In the genomic region with DNA sequence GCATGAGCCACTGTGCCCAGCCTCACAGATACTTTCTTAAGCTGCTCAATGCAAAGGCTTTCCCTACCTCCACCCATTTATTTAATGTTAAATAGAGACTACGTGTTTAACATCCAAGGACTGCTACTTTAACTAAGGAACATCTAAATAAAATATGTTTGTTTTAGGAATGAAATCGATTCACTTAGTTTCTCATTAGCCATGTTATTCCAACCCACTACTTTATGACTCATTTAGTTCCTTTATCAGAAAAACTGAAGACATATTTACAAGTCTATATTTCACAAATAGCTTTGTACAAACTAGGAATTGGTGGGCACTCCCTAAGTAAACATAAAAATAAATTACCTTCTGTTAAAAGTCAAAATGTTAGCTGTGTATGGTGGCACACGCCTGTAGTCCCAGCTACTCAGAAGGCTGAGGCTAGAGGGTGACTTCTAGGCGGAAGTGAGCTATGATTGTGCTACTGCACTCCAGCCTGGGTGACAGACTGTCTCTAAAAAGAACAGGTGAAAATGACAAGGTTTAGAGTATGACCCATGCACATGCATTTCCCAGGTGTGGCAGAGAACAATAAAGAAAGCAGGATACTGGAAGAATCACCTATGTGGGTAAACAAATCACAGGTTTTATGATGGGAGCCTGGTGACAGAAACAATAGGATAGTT, we compare ENCODE assay signal across 1 cellular context.
A peak's percentile ranks its signal among the peaks of the same experiment; 100 is the strongest.
TF ChIP-seq lines count a peak whose summit lies in the region.

No MANE protein-coding gene starts in this region.

TF ChIP-seq in HepG2, 621 proteins besides CTCF, POLR2A, EP300 and RAD21 (continued from another document and continues in another):
- TF ChIP-seq, protein P1, sequence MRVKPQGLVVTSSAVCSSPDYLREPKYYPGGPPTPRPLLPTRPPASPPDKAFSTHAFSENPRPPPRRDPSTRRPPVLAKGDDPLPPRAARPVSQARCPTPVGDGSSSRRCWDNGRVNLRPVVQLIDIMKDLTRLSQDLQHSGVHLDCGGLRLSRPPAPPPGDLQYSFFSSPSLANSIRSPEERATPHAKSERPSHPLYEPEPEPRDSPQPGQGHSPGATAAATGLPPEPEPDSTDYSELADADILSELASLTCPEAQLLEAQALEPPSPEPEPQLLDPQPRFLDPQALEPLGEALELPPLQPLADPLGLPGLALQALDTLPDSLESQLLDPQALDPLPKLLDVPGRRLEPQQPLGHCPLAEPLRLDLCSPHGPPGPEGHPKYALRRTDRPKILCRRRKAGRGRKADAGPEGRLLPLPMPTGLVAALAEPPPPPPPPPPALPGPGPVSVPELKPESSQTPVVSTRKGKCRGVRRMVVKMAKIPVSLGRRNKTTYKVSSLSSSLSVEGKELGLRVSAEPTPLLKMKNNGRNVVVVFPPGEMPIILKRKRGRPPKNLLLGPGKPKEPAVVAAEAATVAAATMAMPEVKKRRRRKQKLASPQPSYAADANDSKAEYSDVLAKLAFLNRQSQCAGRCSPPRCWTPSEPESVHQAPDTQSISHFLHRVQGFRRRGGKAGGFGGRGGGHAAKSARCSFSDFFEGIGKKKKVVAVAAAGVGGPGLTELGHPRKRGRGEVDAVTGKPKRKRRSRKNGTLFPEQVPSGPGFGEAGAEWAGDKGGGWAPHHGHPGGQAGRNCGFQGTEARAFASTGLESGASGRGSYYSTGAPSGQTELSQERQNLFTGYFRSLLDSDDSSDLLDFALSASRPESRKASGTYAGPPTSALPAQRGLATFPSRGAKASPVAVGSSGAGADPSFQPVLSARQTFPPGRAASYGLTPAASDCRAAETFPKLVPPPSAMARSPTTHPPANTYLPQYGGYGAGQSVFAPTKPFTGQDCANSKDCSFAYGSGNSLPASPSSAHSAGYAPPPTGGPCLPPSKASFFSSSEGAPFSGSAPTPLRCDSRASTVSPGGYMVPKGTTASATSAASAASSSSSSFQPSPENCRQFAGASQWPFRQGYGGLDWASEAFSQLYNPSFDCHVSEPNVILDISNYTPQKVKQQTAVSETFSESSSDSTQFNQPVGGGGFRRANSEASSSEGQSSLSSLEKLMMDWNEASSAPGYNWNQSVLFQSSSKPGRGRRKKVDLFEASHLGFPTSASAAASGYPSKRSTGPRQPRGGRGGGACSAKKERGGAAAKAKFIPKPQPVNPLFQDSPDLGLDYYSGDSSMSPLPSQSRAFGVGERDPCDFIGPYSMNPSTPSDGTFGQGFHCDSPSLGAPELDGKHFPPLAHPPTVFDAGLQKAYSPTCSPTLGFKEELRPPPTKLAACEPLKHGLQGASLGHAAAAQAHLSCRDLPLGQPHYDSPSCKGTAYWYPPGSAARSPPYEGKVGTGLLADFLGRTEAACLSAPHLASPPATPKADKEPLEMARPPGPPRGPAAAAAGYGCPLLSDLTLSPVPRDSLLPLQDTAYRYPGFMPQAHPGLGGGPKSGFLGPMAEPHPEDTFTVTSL (CRISPR knock-in tag; IDR thresholded peaks at IDR 0.05; ENCODE audit: borderline replicate concordance) = peak; percentile 79; the same call in 1 of the 2 replicates
- TF ChIP-seq ZNF333 (CRISPR knock-in tag; IDR thresholded peaks at IDR 0.05; ENCODE audit: borderline replicate concordance) = no peak
- TF ChIP-seq ARNTL (CRISPR knock-in tag; IDR thresholded peaks at IDR 0.05) = no peak
- TF ChIP-seq MLLT10 (CRISPR knock-in tag; IDR thresholded peaks at IDR 0.05) = no peak
- TF ChIP-seq, protein P2, sequence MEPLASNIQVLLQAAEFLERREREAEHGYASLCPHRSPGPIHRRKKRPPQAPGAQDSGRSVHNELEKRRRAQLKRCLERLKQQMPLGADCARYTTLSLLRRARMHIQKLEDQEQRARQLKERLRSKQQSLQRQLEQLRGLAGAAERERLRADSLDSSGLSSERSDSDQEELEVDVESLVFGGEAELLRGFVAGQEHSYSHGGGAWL (CRISPR knock-in tag; IDR thresholded peaks at IDR 0.05) = no peak
- no peak for TF ChIP-seq NKX3-1 (CRISPR knock-in tag; IDR thresholded peaks at IDR 0.05)
- no peak for TF ChIP-seq ZBTB7B (CRISPR knock-in tag; IDR thresholded peaks at IDR 0.05)
- no peak for TF ChIP-seq ZKSCAN8 (CRISPR knock-in tag; IDR thresholded peaks at IDR 0.05; ENCODE audit: borderline replicate concordance)
- TF ChIP-seq NFE2 (CRISPR knock-in tag; IDR thresholded peaks at IDR 0.05) = no peak
- TF ChIP-seq, protein P3, sequence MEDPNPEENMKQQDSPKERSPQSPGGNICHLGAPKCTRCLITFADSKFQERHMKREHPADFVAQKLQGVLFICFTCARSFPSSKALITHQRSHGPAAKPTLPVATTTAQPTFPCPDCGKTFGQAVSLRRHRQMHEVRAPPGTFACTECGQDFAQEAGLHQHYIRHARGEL (CRISPR knock-in tag; IDR thresholded peaks at IDR 0.05) = no peak
- no peak for TF ChIP-seq MAFK (conservative IDR thresholded peaks at IDR 0.05 in 1 of 2, IDR thresholded peaks at IDR 0.05 in 1 of 2; ENCODE audit: low read length in 2 of 2)
- TF ChIP-seq, protein P4, sequence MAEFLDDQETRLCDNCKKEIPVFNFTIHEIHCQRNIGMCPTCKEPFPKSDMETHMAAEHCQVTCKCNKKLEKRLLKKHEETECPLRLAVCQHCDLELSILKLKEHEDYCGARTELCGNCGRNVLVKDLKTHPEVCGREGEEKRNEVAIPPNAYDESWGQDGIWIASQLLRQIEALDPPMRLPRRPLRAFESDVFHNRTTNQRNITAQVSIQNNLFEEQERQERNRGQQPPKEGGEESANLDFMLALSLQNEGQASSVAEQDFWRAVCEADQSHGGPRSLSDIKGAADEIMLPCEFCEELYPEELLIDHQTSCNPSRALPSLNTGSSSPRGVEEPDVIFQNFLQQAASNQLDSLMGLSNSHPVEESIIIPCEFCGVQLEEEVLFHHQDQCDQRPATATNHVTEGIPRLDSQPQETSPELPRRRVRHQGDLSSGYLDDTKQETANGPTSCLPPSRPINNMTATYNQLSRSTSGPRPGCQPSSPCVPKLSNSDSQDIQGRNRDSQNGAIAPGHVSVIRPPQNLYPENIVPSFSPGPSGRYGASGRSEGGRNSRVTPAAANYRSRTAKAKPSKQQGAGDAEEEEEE (CRISPR knock-in tag; IDR thresholded peaks at IDR 0.05; ENCODE audit: borderline replicate concordance) = no peak
- no peak for TF ChIP-seq KDM1A (CRISPR knock-in tag; IDR thresholded peaks at IDR 0.05)
- TF ChIP-seq SRSF9 (IDR thresholded peaks at IDR 0.05; ENCODE audit: borderline replicate concordance, insufficient read depth, low read depth, low read length, poor library complexity, severe bottlenecking) = no peak
- TF ChIP-seq ZNF484 (CRISPR knock-in tag; IDR thresholded peaks at IDR 0.05; ENCODE audit: borderline replicate concordance, low read depth) = no peak
- TF ChIP-seq, protein P5, sequence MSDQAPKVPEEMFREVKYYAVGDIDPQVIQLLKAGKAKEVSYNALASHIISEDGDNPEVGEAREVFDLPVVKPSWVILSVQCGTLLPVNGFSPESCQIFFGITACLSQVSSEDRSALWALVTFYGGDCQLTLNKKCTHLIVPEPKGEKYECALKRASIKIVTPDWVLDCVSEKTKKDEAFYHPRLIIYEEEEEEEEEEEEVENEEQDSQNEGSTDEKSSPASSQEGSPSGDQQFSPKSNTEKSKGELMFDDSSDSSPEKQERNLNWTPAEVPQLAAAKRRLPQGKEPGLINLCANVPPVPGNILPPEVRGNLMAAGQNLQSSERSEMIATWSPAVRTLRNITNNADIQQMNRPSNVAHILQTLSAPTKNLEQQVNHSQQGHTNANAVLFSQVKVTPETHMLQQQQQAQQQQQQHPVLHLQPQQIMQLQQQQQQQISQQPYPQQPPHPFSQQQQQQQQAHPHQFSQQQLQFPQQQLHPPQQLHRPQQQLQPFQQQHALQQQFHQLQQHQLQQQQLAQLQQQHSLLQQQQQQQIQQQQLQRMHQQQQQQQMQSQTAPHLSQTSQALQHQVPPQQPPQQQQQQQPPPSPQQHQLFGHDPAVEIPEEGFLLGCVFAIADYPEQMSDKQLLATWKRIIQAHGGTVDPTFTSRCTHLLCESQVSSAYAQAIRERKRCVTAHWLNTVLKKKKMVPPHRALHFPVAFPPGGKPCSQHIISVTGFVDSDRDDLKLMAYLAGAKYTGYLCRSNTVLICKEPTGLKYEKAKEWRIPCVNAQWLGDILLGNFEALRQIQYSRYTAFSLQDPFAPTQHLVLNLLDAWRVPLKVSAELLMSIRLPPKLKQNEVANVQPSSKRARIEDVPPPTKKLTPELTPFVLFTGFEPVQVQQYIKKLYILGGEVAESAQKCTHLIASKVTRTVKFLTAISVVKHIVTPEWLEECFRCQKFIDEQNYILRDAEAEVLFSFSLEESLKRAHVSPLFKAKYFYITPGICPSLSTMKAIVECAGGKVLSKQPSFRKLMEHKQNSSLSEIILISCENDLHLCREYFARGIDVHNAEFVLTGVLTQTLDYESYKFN (CRISPR knock-in tag; conservative IDR thresholded peaks at IDR 0.05) = peak; percentile 55; the same call in 1 of the 2 replicates
- no peak for TF ChIP-seq NFKBIZ (CRISPR knock-in tag; IDR thresholded peaks at IDR 0.05)
- TF ChIP-seq HIVEP1 (CRISPR knock-in tag; IDR thresholded peaks at IDR 0.05) = no peak
- no peak for TF ChIP-seq ASH2L (IDR thresholded peaks at IDR 0.05; ENCODE audit: insufficient read length, low read depth, low read length)
- no peak for TF ChIP-seq ZNF788 (CRISPR knock-in tag; IDR thresholded peaks at IDR 0.05; ENCODE audit: borderline replicate concordance)
- TF ChIP-seq ZFAT (CRISPR knock-in tag; conservative IDR thresholded peaks at IDR 0.05) = no peak
- no peak for TF ChIP-seq MYNN (CRISPR knock-in tag; IDR thresholded peaks at IDR 0.05; ENCODE audit: low read depth)
- TF ChIP-seq ZKSCAN1 (IDR thresholded peaks at IDR 0.05; ENCODE audit: low read length) = no peak
- TF ChIP-seq TCF7 (IDR thresholded peaks at IDR 0.05; ENCODE audit: low read depth) = 0 out of 2 replicates have a peak, but pooled peaks have one; percentile 35
- TF ChIP-seq ZNF549 (CRISPR knock-in tag; IDR thresholded peaks at IDR 0.05) = no peak
- TF ChIP-seq MTF1 (CRISPR knock-in tag; IDR thresholded peaks at IDR 0.05) = no peak
- no peak for TF ChIP-seq ZNF234 (CRISPR knock-in tag; conservative IDR thresholded peaks at IDR 0.05)
- TF ChIP-seq ZNF382 (CRISPR knock-in tag; IDR thresholded peaks at IDR 0.05; ENCODE audit: borderline replicate concordance) = no peak
- no peak for TF ChIP-seq SAFB2 (CRISPR knock-in tag; IDR thresholded peaks at IDR 0.05; ENCODE audit: borderline replicate concordance, low read depth)
- TF ChIP-seq ZMYM2 (CRISPR knock-in tag; IDR thresholded peaks at IDR 0.05) = no peak
- TF ChIP-seq RBM39 (IDR thresholded peaks at IDR 0.05; ENCODE audit: low read depth, low read length, poor library complexity, severe bottlenecking) = no peak
- TF ChIP-seq MIXL1 (CRISPR knock-in tag; IDR thresholded peaks at IDR 0.05) = peak; percentile 59; the same call in 1 of the 2 replicates
- TF ChIP-seq, protein P6, sequence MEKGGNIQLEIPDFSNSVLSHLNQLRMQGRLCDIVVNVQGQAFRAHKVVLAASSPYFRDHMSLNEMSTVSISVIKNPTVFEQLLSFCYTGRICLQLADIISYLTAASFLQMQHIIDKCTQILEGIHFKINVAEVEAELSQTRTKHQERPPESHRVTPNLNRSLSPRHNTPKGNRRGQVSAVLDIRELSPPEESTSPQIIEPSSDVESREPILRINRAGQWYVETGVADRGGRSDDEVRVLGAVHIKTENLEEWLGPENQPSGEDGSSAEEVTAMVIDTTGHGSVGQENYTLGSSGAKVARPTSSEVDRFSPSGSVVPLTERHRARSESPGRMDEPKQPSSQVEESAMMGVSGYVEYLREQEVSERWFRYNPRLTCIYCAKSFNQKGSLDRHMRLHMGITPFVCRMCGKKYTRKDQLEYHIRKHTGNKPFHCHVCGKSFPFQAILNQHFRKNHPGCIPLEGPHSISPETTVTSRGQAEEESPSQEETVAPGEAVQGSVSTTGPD (CRISPR knock-in tag; IDR thresholded peaks at IDR 0.05) = no peak
- TF ChIP-seq GABPA (IDR thresholded peaks at IDR 0.05; ENCODE audit: low read depth, low read length) = no peak
- TF ChIP-seq GABPA (CRISPR knock-in tag; IDR thresholded peaks at IDR 0.05; ENCODE audit: low read depth) = peak; percentile 14; the same call in 1 of the 2 replicates
- TF ChIP-seq, protein P7, sequence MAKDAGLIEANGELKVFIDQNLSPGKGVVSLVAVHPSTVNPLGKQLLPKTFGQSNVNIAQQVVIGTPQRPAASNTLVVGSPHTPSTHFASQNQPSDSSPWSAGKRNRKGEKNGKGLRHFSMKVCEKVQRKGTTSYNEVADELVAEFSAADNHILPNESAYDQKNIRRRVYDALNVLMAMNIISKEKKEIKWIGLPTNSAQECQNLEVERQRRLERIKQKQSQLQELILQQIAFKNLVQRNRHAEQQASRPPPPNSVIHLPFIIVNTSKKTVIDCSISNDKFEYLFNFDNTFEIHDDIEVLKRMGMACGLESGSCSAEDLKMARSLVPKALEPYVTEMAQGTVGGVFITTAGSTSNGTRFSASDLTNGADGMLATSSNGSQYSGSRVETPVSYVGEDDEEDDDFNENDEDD (CRISPR knock-in tag; IDR thresholded peaks at IDR 0.05; ENCODE audit: borderline replicate concordance) = no peak
- no peak for TF ChIP-seq DMAP1 (CRISPR knock-in tag; IDR thresholded peaks at IDR 0.05)
- TF ChIP-seq TP53 (CRISPR knock-in tag; conservative IDR thresholded peaks at IDR 0.05) = no peak
- TF ChIP-seq, protein P8, sequence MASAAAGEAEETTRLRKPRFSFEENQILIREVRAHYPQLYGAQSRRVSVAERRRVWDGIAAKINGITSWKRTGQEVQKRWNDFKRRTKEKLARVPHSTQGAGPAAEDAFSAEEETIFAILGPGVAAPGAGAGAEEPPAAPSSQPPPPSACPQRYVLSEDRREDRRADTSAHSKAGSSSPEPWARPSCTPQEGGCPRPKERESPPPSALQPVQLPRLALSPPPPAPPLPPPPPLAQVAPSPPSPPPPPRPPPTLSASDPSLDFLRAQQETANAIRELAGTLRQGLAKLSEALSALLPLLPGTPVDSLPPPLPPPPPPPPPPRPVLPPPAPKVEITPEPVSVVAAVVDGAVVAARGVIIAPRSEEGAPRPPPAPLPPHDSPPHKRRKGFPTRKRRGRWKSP (CRISPR knock-in tag; IDR thresholded peaks at IDR 0.05) = no peak
- TF ChIP-seq, protein P9, sequence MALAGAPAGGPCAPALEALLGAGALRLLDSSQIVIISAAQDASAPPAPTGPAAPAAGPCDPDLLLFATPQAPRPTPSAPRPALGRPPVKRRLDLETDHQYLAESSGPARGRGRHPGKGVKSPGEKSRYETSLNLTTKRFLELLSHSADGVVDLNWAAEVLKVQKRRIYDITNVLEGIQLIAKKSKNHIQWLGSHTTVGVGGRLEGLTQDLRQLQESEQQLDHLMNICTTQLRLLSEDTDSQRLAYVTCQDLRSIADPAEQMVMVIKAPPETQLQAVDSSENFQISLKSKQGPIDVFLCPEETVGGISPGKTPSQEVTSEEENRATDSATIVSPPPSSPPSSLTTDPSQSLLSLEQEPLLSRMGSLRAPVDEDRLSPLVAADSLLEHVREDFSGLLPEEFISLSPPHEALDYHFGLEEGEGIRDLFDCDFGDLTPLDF (CRISPR knock-in tag; IDR thresholded peaks at IDR 0.05) = no peak
- no peak for TF ChIP-seq RELA (CRISPR knock-in tag; IDR thresholded peaks at IDR 0.05)
- TF ChIP-seq, protein P10, sequence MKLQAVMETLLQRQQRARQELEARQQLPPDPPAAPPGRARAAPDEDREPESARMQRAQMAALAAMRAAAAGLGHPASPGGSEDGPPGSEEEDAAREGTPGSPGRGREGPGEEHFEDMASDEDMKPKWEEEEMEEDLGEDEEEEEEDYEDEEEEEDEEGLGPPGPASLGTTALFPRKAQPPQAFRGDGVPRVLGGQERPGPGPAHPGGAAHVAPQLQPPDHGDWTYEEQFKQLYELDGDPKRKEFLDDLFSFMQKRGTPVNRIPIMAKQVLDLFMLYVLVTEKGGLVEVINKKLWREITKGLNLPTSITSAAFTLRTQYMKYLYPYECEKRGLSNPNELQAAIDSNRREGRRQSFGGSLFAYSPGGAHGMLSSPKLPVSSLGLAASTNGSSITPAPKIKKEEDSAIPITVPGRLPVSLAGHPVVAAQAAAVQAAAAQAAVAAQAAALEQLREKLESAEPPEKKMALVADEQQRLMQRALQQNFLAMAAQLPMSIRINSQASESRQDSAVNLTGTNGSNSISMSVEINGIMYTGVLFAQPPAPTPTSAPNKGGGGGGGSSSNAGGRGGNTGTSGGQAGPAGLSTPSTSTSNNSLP (IDR thresholded peaks at IDR 0.05; ENCODE audit: low read depth, low read length) = no peak
- TF ChIP-seq GLI4 (CRISPR knock-in tag; IDR thresholded peaks at IDR 0.05; ENCODE audit: borderline replicate concordance) = no peak
- TF ChIP-seq ADNP (CRISPR knock-in tag; IDR thresholded peaks at IDR 0.05) = no peak
